In the genomic region with DNA sequence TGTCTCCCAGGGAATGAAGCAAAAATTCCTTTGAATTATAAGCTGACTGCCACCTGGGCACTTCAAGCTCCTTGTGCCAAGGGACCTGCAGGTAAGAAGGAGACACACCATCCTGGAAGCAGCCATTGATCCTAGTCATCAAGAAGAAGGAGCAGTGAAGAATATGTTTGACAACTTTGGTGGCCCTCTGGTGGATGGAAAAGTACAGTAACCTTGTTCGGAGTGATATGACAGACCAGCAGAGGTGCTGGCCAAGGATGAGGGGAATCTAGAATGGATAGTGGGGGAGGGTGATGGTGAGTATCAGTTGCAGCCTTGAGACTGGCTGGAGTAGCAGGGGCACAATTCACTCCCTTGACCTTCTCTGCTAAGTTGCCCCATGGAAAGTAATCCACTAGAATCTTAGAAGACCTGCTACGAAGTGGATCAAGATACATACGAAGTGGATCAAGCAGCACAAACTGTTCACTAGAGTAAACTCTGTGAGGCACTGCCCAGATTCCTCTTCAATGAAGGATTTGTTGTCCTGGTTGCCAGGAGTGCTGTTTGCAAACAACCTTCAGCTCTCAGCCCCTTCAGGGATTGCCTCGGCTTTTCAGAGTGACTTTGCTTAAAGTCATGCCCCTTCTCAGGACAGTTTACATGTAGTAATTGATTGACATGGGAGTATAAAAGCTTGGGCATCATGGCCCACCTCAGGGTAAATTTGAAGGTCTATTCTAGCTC, we compare ENCODE assay signal across 1 cellular context.
TF ChIP-seq lines count a peak whose summit lies in the region.

No MANE protein-coding gene starts in this region.

TF ChIP-seq in HepG2, 621 proteins besides CTCF, POLR2A, EP300 and RAD21 (continued from another document):
- TF ChIP-seq, protein P1, sequence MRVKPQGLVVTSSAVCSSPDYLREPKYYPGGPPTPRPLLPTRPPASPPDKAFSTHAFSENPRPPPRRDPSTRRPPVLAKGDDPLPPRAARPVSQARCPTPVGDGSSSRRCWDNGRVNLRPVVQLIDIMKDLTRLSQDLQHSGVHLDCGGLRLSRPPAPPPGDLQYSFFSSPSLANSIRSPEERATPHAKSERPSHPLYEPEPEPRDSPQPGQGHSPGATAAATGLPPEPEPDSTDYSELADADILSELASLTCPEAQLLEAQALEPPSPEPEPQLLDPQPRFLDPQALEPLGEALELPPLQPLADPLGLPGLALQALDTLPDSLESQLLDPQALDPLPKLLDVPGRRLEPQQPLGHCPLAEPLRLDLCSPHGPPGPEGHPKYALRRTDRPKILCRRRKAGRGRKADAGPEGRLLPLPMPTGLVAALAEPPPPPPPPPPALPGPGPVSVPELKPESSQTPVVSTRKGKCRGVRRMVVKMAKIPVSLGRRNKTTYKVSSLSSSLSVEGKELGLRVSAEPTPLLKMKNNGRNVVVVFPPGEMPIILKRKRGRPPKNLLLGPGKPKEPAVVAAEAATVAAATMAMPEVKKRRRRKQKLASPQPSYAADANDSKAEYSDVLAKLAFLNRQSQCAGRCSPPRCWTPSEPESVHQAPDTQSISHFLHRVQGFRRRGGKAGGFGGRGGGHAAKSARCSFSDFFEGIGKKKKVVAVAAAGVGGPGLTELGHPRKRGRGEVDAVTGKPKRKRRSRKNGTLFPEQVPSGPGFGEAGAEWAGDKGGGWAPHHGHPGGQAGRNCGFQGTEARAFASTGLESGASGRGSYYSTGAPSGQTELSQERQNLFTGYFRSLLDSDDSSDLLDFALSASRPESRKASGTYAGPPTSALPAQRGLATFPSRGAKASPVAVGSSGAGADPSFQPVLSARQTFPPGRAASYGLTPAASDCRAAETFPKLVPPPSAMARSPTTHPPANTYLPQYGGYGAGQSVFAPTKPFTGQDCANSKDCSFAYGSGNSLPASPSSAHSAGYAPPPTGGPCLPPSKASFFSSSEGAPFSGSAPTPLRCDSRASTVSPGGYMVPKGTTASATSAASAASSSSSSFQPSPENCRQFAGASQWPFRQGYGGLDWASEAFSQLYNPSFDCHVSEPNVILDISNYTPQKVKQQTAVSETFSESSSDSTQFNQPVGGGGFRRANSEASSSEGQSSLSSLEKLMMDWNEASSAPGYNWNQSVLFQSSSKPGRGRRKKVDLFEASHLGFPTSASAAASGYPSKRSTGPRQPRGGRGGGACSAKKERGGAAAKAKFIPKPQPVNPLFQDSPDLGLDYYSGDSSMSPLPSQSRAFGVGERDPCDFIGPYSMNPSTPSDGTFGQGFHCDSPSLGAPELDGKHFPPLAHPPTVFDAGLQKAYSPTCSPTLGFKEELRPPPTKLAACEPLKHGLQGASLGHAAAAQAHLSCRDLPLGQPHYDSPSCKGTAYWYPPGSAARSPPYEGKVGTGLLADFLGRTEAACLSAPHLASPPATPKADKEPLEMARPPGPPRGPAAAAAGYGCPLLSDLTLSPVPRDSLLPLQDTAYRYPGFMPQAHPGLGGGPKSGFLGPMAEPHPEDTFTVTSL (CRISPR knock-in tag; IDR thresholded peaks at IDR 0.05; ENCODE audit: borderline replicate concordance) = no peak
